1 cellular context compared by ENCODE assay signal in genomic region chr17:5419959-5420653, GRCh38.
TF ChIP-seq lines count a peak whose summit lies in the region.

Gene RPAIN (plus strand): TSS chr17:5420182. CDS start chr17:5420211, 29 bp downstream.

TF ChIP-seq in HepG2, 621 proteins besides CTCF, POLR2A, EP300 and RAD21 (continued from another document and continues in another):
- TF ChIP-seq CREBL2 (CRISPR knock-in tag; IDR thresholded peaks at IDR 0.05; ENCODE audit: borderline replicate concordance), result no peak
- peak; percentile 45 for TF ChIP-seq SUZ12 (IDR thresholded peaks at IDR 0.05; ENCODE audit: low read depth, low read length)
- no peak for TF ChIP-seq ZFP62 (CRISPR knock-in tag; IDR thresholded peaks at IDR 0.05)
- TF ChIP-seq GMEB2 (CRISPR knock-in tag; IDR thresholded peaks at IDR 0.05; ENCODE audit: low read depth), result no peak
- TF ChIP-seq MIER3 (CRISPR knock-in tag; IDR thresholded peaks at IDR 0.05; ENCODE audit: borderline replicate concordance), result 0 out of 2 replicates have a peak, but pooled peaks have one; percentile 9
- no peak for TF ChIP-seq RAD51 (IDR thresholded peaks at IDR 0.05; ENCODE audit: borderline replicate concordance)
- TF ChIP-seq ZHX2 (IDR thresholded peaks at IDR 0.05; ENCODE audit: low read depth), result peak; percentile 71; the same call in 1 of the 2 replicates
- no peak for TF ChIP-seq ZHX2 (CRISPR knock-in tag; IDR thresholded peaks at IDR 0.05; ENCODE audit: borderline replicate concordance)
- peak; percentile 59; the same call in 1 of the 2 replicates for TF ChIP-seq KAT2B (IDR thresholded peaks at IDR 0.05; ENCODE audit: borderline replicate concordance, low read depth, low read length)
- TF ChIP-seq ZFP91 (CRISPR knock-in tag; IDR thresholded peaks at IDR 0.05; ENCODE audit: borderline replicate concordance), result peak; percentile 55; the same call in 1 of the 2 replicates
- TF ChIP-seq KLF16 (CRISPR knock-in tag; IDR thresholded peaks at IDR 0.05), result peak in 1 of 2 experiments; percentile 33; a peak in 1 of 4 replicates
- TF ChIP-seq ZNF180 (CRISPR knock-in tag; IDR thresholded peaks at IDR 0.05; ENCODE audit: borderline replicate concordance, low read depth), result no peak
- TF ChIP-seq TBL1XR1 (IDR thresholded peaks at IDR 0.05; ENCODE audit: borderline replicate concordance, low read length, partially characterized antibody), result no peak
- TF ChIP-seq SRY (CRISPR knock-in tag; IDR thresholded peaks at IDR 0.05), result peak; percentile 56
- TF ChIP-seq YEATS4 (CRISPR knock-in tag; IDR thresholded peaks at IDR 0.05; ENCODE audit: borderline replicate concordance), result peak; percentile 68
- TF ChIP-seq ZFX (CRISPR knock-in tag; IDR thresholded peaks at IDR 0.05; ENCODE audit: low read depth), result peak; percentile 75
- TF ChIP-seq ZNF234 (CRISPR knock-in tag; conservative IDR thresholded peaks at IDR 0.05), result 0 out of 2 replicates have a peak, but pooled peaks have one; percentile 48
- TF ChIP-seq ZSCAN29 (CRISPR knock-in tag; conservative IDR thresholded peaks at IDR 0.05), result no peak
- TF ChIP-seq MED8 (CRISPR knock-in tag; IDR thresholded peaks at IDR 0.05; ENCODE audit: insufficient replicate concordance), result peak; percentile 84
- peak; percentile 56; the same call in 1 of the 2 replicates for TF ChIP-seq HCFC1 (IDR thresholded peaks at IDR 0.05; ENCODE audit: low read depth, low read length)
- TF ChIP-seq E2F5 (CRISPR knock-in tag; conservative IDR thresholded peaks at IDR 0.05), result peak; percentile 47; the same call in 1 of the 2 replicates
- no peak for TF ChIP-seq FOXA3 (CRISPR knock-in tag; IDR thresholded peaks at IDR 0.05)
- TF ChIP-seq ZNF589 (CRISPR knock-in tag; conservative IDR thresholded peaks at IDR 0.05), result no peak
- no peak for TF ChIP-seq ZNF550 (CRISPR knock-in tag; IDR thresholded peaks at IDR 0.05; ENCODE audit: borderline replicate concordance)
- no peak for TF ChIP-seq TRIM24 (CRISPR knock-in tag; IDR thresholded peaks at IDR 0.05)
- TF ChIP-seq GATAD1 (CRISPR knock-in tag; IDR thresholded peaks at IDR 0.05), result peak; percentile 85
- 0 out of 2 replicates have a peak, but pooled peaks have one; percentile 16 for TF ChIP-seq REPIN1 (CRISPR knock-in tag; IDR thresholded peaks at IDR 0.05; ENCODE audit: borderline replicate concordance, low read depth)
- TF ChIP-seq ZBTB26 (CRISPR knock-in tag; IDR thresholded peaks at IDR 0.05; ENCODE audit: borderline replicate concordance), result 0 out of 2 replicates have a peak, but pooled peaks have one; percentile 25
- no peak for TF ChIP-seq ZNF276 (CRISPR knock-in tag; IDR thresholded peaks at IDR 0.05; ENCODE audit: low read depth)
- no peak for TF ChIP-seq STAT6 (CRISPR knock-in tag; IDR thresholded peaks at IDR 0.05; ENCODE audit: borderline replicate concordance)
- TF ChIP-seq ZEB1 (IDR thresholded peaks at IDR 0.05; ENCODE audit: insufficient replicate concordance, low read depth), result peak; percentile 21
- TF ChIP-seq KAT7 (CRISPR knock-in tag; IDR thresholded peaks at IDR 0.05; ENCODE audit: borderline replicate concordance), result 0 out of 2 replicates have a peak, but pooled peaks have one; percentile 40
- peak; percentile 75 for TF ChIP-seq KAT8 (CRISPR knock-in tag; IDR thresholded peaks at IDR 0.05)
- no peak for TF ChIP-seq ZHX1 (CRISPR knock-in tag; IDR thresholded peaks at IDR 0.05; ENCODE audit: low read depth)
- peak; percentile 44; the same call in 1 of the 2 replicates for TF ChIP-seq DR1 (CRISPR knock-in tag; IDR thresholded peaks at IDR 0.05)
- TF ChIP-seq ZSCAN21 (CRISPR knock-in tag; IDR thresholded peaks at IDR 0.05; ENCODE audit: borderline replicate concordance), result no peak
- peak; percentile 79; the same call in 1 of the 2 replicates for TF ChIP-seq EED (CRISPR knock-in tag; IDR thresholded peaks at IDR 0.05)
